In the genomic region with DNA sequence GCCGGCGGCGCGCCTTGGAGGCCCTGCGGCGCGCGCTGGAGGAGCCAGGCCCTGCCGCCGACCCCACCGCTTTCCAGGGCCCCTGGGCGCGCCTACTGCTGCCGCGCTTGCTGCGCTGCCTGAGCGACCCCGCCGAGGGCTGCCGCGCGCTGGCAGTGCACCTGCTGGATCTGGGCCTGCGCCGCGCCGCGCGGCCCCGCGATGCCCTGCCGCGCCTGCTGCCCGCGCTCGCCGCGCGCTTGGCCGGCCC, we compare ENCODE assay signal across 8 cellular contexts. TPM values are rescaled to one million over a fixed set of nuclear protein-coding genes. Genes with fewer than 3 reads are reported as not detected.
DNase-seq lines count a peak whose midpoint lies in the region; ATAC-seq and TF ChIP-seq lines count a peak whose summit lies in the region.

No MANE protein-coding gene starts in this region.

- no peak for TF ChIP-seq CTCF in Calu3 (IDR thresholded peaks at IDR 0.05; ENCODE audit: unreplicated experiment)
- no peak for TF ChIP-seq CTCF in CD14-positive monocyte (IDR thresholded peaks at IDR 0.05)

- CTCF ChIA-PET in Calu3 (lab: Charles Lee): no interaction called here
- CTCF ChIA-PET in activated naive CD4-positive, alpha-beta T cell treated with anti-CD3 and anti-CD28 coated beads for 36 hours (lab: Charles Lee): no interaction called here

- H3K4me1 Mint-ChIP-seq in Calu3 (ENCODE audit: low read depth, unreplicated experiment) (peaks cover 13% of the 10 kb centered on the region), CD14-positive monocyte (peaks cover 17% of the 10 kb centered on the region)
- peaks cover 21% of the 10 kb centered on the region for H3K4me1 Mint-ChIP-seq in activated naive CD8-positive, alpha-beta T cell treated with anti-CD3 and anti-CD28 coated beads, Interleukin-2, amount 10 ng/mL, durations not matched to agents 7 days and 5 days
- H3K4me1 Mint-ChIP-seq in activated naive CD4-positive, alpha-beta T cell treated with anti-CD3 and anti-CD28 coated beads for 36 hours (ENCODE audit: low read depth): peaks cover 31% of the 10 kb centered on the region

- H3K36me3 Mint-ChIP-seq in Calu3 (ENCODE audit: insufficient read depth, unreplicated experiment) (peaks cover 58% of the 10 kb centered on the region), CD14-positive monocyte (peaks cover 10 to 15% of the 10 kb centered on the region in 2 donors)
- peaks cover 36% of the 10 kb centered on the region for H3K36me3 Mint-ChIP-seq in activated naive CD8-positive, alpha-beta T cell treated with anti-CD3 and anti-CD28 coated beads, Interleukin-2, amount 10 ng/mL, durations not matched to agents 7 days and 5 days
- peaks cover 40% of the 10 kb centered on the region for H3K36me3 Mint-ChIP-seq in activated naive CD4-positive, alpha-beta T cell treated with anti-CD3 and anti-CD28 coated beads for 36 hours (ENCODE audit: low read depth)

- intact Hi-C loops in Calu3 (cut with micrococcal nuclease; ENCODE audit: unreplicated experiment) (no loop called here), CD14-positive monocyte (cut with micrococcal nuclease) (loop anchor here in 1 of 2 donors (10.0 kb wide), 1 partner anchor 122 kb away; no protein-coding TSS in a partner anchor)
- intact Hi-C loops in activated naive CD4-positive, alpha-beta T cell treated with anti-CD3 and anti-CD28 coated beads for 36 hours (cut with micrococcal nuclease): loop anchor here (1.0 to 10.0 kb wide), 5 partner anchors 62 to 208 kb away; a partner anchor contains a TSS

- H3K27ac Mint-ChIP-seq in Calu3 (ENCODE audit: unreplicated experiment) (no peak overlapping the region), CD14-positive monocyte (no peak overlapping the region)
- H3K27ac Mint-ChIP-seq in activated naive CD8-positive, alpha-beta T cell treated with anti-CD3 and anti-CD28 coated beads, Interleukin-2, amount 10 ng/mL, durations not matched to agents 7 days and 5 days: no peak overlapping the region
- H3K27ac Mint-ChIP-seq in activated naive CD4-positive, alpha-beta T cell treated with anti-CD3 and anti-CD28 coated beads for 36 hours: no peak overlapping the region

- no TSS peak for BruUV-seq in Calu3 (replicated peaks; lab: Mats Ljungman, UMichigan)

- ATAC-seq in HG02678 (IDR thresholded peaks at IDR 0.05; ENCODE audit: unreplicated experiment) (peak; percentile 42), left lobe of liver (peak; percentile 43)
- peak; percentile 31 for ATAC-seq in activated naive CD8-positive, alpha-beta T cell treated with anti-CD3 and anti-CD28 coated beads, Interleukin-2, amount 10 ng/mL, durations not matched to agents 7 days and 5 days (ENCODE audit: low read depth)

- H3K4me3 Mint-ChIP-seq in Calu3 (ENCODE audit: low read depth, unreplicated experiment) (peak overlapping the region; percentile 71), CD14-positive monocyte (no peak overlapping the region)
- H3K4me3 Mint-ChIP-seq in activated naive CD8-positive, alpha-beta T cell treated with anti-CD3 and anti-CD28 coated beads, Interleukin-2, amount 10 ng/mL, durations not matched to agents 7 days and 5 days: no peak overlapping the region
- H3K4me3 Mint-ChIP-seq in activated naive CD4-positive, alpha-beta T cell treated with anti-CD3 and anti-CD28 coated beads for 36 hours: no peak overlapping the region

- POLR2A ChIA-PET in activated naive CD8-positive, alpha-beta T cell treated with anti-CD3 and anti-CD28 coated beads, Interleukin-2, amount 10 ng/mL, durations not matched to agents 7 days and 5 days (lab: Charles Lee): interaction anchor here (1.3 to 2.0 kb wide), 2 partner anchors 109 to 122 kb away, joined by 8 read pairs; no protein-coding TSS in a partner anchor

- H3K9me3 Mint-ChIP-seq in Calu3 (ENCODE audit: low read depth, unreplicated experiment) (peaks cover 13% of the 10 kb centered on the region), CD14-positive monocyte (peaks cover 25 to 40% (median 31%) of the 10 kb centered on the region in 7 donors)
- H3K9me3 Mint-ChIP-seq in activated naive CD8-positive, alpha-beta T cell treated with anti-CD3 and anti-CD28 coated beads, Interleukin-2, amount 10 ng/mL, durations not matched to agents 7 days and 5 days: peaks cover 11% of the 10 kb centered on the region
- H3K9me3 Mint-ChIP-seq in activated naive CD4-positive, alpha-beta T cell treated with anti-CD3 and anti-CD28 coated beads for 36 hours: peaks cover 2% of the 10 kb centered on the region

- H3K27me3 Mint-ChIP-seq in Calu3 (ENCODE audit: unreplicated experiment): no peaks in the 10 kb centered on the region
- H3K27me3 Mint-ChIP-seq in activated naive CD8-positive, alpha-beta T cell treated with anti-CD3 and anti-CD28 coated beads, Interleukin-2, amount 10 ng/mL, durations not matched to agents 7 days and 5 days: no peaks in the 10 kb centered on the region
- peaks cover 0 to 3% (median 2%) of the 10 kb centered on the region in 3 donors for H3K27me3 Mint-ChIP-seq in CD14-positive monocyte (ENCODE audit: low read depth in 3 of 3)
- no peaks in the 10 kb centered on the region for H3K27me3 Mint-ChIP-seq in activated naive CD4-positive, alpha-beta T cell treated with anti-CD3 and anti-CD28 coated beads for 36 hours (ENCODE audit: low read depth)

- DNase-seq in Calu3: no peak
- no peak for DNase-seq in activated naive CD8-positive, alpha-beta T cell treated with anti-CD3 and anti-CD28 coated beads, Interleukin-2, amount 10 ng/mL, durations not matched to agents 7 days and 5 days
- DNase-seq in left lobe of liver (ENCODE audit: low spot score): no peak
- no peak for DNase-seq in LoVo (ENCODE audit: low spot score)
- DNase-seq in activated gamma-delta T cell (lab: John Stamatoyannopoulos, UW): no peak
- DNase-seq in CD14-positive monocyte (ENCODE audit: low spot score): no peak
- DNase-seq in activated naive CD4-positive, alpha-beta T cell treated with anti-CD3 and anti-CD28 coated beads for 36 hours: no peak

RNA-seq across cellular contexts. Expression of a gene that starts 0.3 kb away (rescaled TPM):
- total RNA-seq in Calu3 (2022) (54.0 and 57.2 TPM in 2 replicates), left lobe of liver (10.0 TPM)
- 10 to 100 TPM; 18.3 to 22.4 TPM for total RNA-seq in activated naive CD8-positive, alpha-beta T cell treated with anti-CD3 and anti-CD28 coated beads, Interleukin-2, amount 10 ng/mL, durations not matched to agents 7 days and 5 days
- polyA plus RNA-seq in CD14-positive monocyte: 1 to 10 TPM; 1.2 to 2.0 TPM
- total RNA-seq in activated naive CD4-positive, alpha-beta T cell treated with anti-CD3 and anti-CD28 coated beads for 36 hours: 10 to 100 TPM; 26.2 to 27.5 TPM

RNA-seq across cellular contexts. Expression of a gene that starts 0.3 kb away (rescaled TPM):
- 24.8 and 28.3 TPM in 2 replicates for total RNA-seq in Calu3 (2022)
- 10 to 100 TPM; 26.5 to 28.2 TPM for total RNA-seq in activated naive CD8-positive, alpha-beta T cell treated with anti-CD3 and anti-CD28 coated beads, Interleukin-2, amount 10 ng/mL, durations not matched to agents 7 days and 5 days
- total RNA-seq in left lobe of liver: 7.0 TPM
- polyA plus RNA-seq in CD14-positive monocyte: 1 to 10 TPM in 1 of 2 donors, under 1 TPM in 1; 0.94 to 1.1 TPM
- 10 to 100 TPM; 15.5 to 15.8 TPM for total RNA-seq in activated naive CD4-positive, alpha-beta T cell treated with anti-CD3 and anti-CD28 coated beads for 36 hours
